8 cellular contexts compared by ENCODE assay signal in the genomic region with DNA sequence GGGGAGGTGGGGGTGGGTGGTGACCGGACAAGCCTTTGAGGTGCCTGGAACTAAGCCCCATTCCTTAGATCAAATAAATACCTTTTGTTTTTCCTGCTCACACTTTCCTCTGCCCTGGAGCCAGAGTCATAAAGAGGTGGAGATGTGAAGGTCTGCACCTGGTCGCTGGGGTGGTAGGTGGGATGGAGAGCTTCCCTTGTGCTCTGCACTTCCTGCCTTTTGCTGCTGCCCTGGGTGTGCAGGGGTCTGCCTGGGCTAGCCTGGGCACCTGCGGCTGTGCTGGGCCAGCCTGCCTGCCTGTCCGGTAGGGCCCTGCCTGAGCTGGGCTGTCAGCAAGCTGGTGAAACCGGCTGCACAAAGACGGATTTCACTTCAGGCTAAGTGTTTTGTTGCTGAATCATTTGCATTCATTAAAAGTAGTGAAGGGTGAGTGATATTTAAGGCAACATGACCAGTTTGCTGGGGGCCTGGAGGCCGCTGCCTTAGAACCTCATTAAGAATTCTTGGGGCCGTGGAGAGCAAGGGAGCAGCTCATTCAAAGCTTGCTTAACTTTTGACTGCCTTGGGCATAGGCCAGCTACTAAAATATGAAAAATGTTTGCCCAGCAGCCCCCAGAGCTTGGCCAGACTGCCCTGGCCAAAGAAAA. TPM values are rescaled to one million over a fixed set of nuclear protein-coding genes. Genes with fewer than 3 reads are reported as not detected.
DNase-seq lines count a peak whose midpoint lies in the region; ATAC-seq, FAIRE-seq and TF ChIP-seq lines count a peak whose summit lies in the region.

No MANE protein-coding gene starts in this region.

- peak; percentile 92 for FAIRE-seq in G401.6 (lab: Jason Lieb, UNC)

- H3K27ac ChIP-seq in PC-9 (peak overlapping the region; percentile 89), WERI-Rb-1 (no peak overlapping the region)

- peaks cover 68% of the 10 kb centered on the region for H3K79me2 ChIP-seq in PC-9 (ENCODE audit: low read depth)

- H3K4me3 ChIP-seq in PC-9 (peak overlapping the region; percentile 47; the same call in 1 of the 2 replicates), fibroblast of pulmonary artery (replicated peaks; ENCODE audit: low read depth, low read length) (no peak overlapping the region), WERI-Rb-1 (ENCODE audit: low read depth, low read length) (no peak overlapping the region)

- TF ChIP-seq CTCF in PC-9 (conservative IDR thresholded peaks at IDR 0.05) (no peak; the same call in 1 of the 2 replicates), fibroblast of pulmonary artery (IDR thresholded peaks at IDR 0.05; ENCODE audit: low read length, missing control alignments) (no peak), WERI-Rb-1 (IDR thresholded peaks at IDR 0.05; ENCODE audit: low read depth, low read length) (no peak)

- CTCF ChIA-PET in PC-9 (lab: Charles Lee), result no interaction called here

- H3K9me2 ChIP-seq in PC-9 (ENCODE audit: insufficient read depth), result no peaks in the 10 kb centered on the region

- BruUV-seq in PC-9 (replicated peaks; lab: Mats Ljungman, UMichigan), result no TSS peak

- intact Hi-C loops in PC-9 (cut with micrococcal nuclease; ENCODE audit: unreplicated experiment), result loop anchor here (1.0 to 2.0 kb wide), 2 partner anchors 20 to 167 kb away; a partner anchor contains a TSS

- H3K36me3 ChIP-seq in PC-9 (ENCODE audit: low read depth) (no peaks in the 10 kb centered on the region), WERI-Rb-1 (peaks cover 3% of the 10 kb centered on the region)

- H3K4me1 ChIP-seq in PC-9 (replicated peaks; ENCODE audit: insufficient read depth), result peaks cover 60% of the 10 kb centered on the region

- no peaks in the 10 kb centered on the region for H3K9me3 ChIP-seq in PC-9 (ENCODE audit: insufficient read depth, low read depth)
- no peaks in the 10 kb centered on the region for H3K9me3 ChIP-seq in WERI-Rb-1 (ENCODE audit: severe bottlenecking)

- H4K20me1 ChIP-seq in PC-9 (ENCODE audit: insufficient read depth), result no peaks in the 10 kb centered on the region

- peak overlapping the region; percentile 80 for H3K4me2 ChIP-seq in PC-9

- ATAC-seq in HG02938 (IDR thresholded peaks at IDR 0.05; ENCODE audit: unreplicated experiment) (no peak), HG02870 (IDR thresholded peaks at IDR 0.05; ENCODE audit: unreplicated experiment) (no peak)

- H2AFZ ChIP-seq in PC-9, result peak overlapping the region; percentile 34; the same call in 1 of the 2 replicates

- H3K27me3 ChIP-seq in PC-9 (ENCODE audit: insufficient read depth, low read depth) (no peaks in the 10 kb centered on the region), WERI-Rb-1 (ENCODE audit: insufficient read depth, low read depth, severe bottlenecking) (no peaks in the 10 kb centered on the region)

- peaks cover 34% of the 10 kb centered on the region for H3F3A ChIP-seq in PC-9 (ENCODE audit: insufficient read depth, low read depth)

- POLR2A ChIA-PET in PC-9 (lab: Charles Lee; ENCODE audit: unreplicated experiment), result interaction anchor here (0.5 to 1.1 kb wide), 3 partner anchors 20 to 482 kb away, joined by 3 to 5 read pairs (median 3); a partner anchor contains a TSS

- DNase-seq in PC-9 (peak; percentile 89 to 98), fibroblast of pulmonary artery (ENCODE audit: low read depth) (peak; percentile 73), retina (peak; percentile 45), WERI-Rb-1 (no peak), SKM-1 treated with dmso at 0.1 percent for 144 hours (lab: John Stamatoyannopoulos, UW; ENCODE audit: unreplicated experiment) (no peak)

RNA-seq across cellular contexts. Expression of a gene that starts 20.5 kb away (rescaled TPM):
- 106 and 110 TPM in 2 replicates for total RNA-seq in PC-9 (2021)

RNA-seq across cellular contexts. Expression of a gene that starts 37.1 kb away (rescaled TPM):
- total RNA-seq in PC-9 (2021), result 46.2 and 46.7 TPM in 2 replicates

RNA-seq across cellular contexts. Expression of a gene that starts 37.3 kb away (rescaled TPM):
- 86.2 and 110 TPM in 2 replicates for total RNA-seq in PC-9 (2021)

RNA-seq across cellular contexts. Expression of a gene that starts 42.9 kb away (rescaled TPM):
- 22.8 and 32.4 TPM in 2 replicates for total RNA-seq in PC-9 (2021)

Comparison
In these comparisons a context has a peak if more than half of its experiments do, and no peak if none do; other contexts are left out.
1. DNase-seq: peak in PC-9 (2 of 2), fibroblast of pulmonary artery (single experiment) and retina (single experiment); none in WERI-Rb-1 (single experiment) and SKM-1 treated with dmso at 0.1 percent for 144 hours (single experiment).